In the genomic region with DNA sequence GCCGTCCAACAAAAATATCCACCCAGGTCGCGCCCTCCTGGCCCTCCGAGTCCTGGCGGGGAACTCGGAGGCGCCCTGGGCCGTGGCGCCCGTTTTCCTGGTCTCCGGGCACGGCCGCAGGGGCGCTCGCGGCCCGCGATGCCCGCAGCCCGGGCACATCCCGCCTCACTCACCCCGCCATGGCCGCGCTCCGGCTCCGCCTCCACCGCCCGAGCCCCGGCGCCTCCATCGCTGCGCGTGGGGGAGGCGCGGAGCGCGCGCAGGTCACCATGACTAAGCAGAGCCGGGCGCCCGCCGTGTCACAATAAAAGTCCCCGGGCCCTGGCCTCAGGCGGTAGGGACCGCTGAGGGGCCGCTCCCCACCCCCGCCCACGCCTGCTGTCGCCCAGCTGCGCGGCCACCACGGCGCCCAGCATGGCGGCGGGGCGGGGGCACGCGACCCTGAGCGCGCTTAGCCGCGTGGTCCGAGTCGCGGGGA, we compare ENCODE assay signal across 8 cellular contexts. TPM values are rescaled to one million over a fixed set of nuclear protein-coding genes. Genes with fewer than 3 reads are reported as not detected.
A peak's percentile ranks its signal among the peaks of the same experiment; 100 is the strongest.
DNase-seq lines count a peak whose midpoint lies in the region; ATAC-seq and TF ChIP-seq lines count a peak whose summit lies in the region.

No MANE protein-coding gene starts in this region.

- peak; percentile 96 to 97 for ATAC-seq in natural killer cell treated with Interleukin-12 subunit alpha and Interleukin-12 subunit beta and Interleukin-15 and Interleukin-18, amount 100 ng/mL, for 72 hours

- DNase-seq in EL (peak; percentile 89), GOT3 (lab: John Stamatoyannopoulos, UW) (peak; percentile 70), LNCaP clone FGC (ENCODE audit: low read depth) (peak; percentile 56), RWPE1 (ENCODE audit: low spot score) (peak; percentile 89), fibroblast of peridontal ligament (ENCODE audit: extremely low read depth) (peak; percentile 79)
- peak; percentile 92 for DNase-seq in activated T-helper 2 cell treated with anti-CD3 and anti-CD28 coated beads, Interferon-gamma antibody, Interleukin-2, Interleukin-4, amounts not matched to agents 10 μg/mL and 5 μg/mL and 100 μg/mL, durations not matched to agents 14 hours and 24 hours and 36 hours (ENCODE audit: low spot score)
- DNase-seq in natural killer cell treated with Interleukin-12 subunit alpha and Interleukin-12 subunit beta and Interleukin-15 and Interleukin-18, amount 100 ng/mL, for 72 hours (ENCODE audit: low spot score), result peak; percentile 98
- peak; percentile 65 to 80 (median 72) for DNase-seq in stimulated activated naive CD4-positive, alpha-beta T cell (lab: John Stamatoyannopoulos, UW)

- intact Hi-C loops in activated T-helper 2 cell treated with anti-CD3 and anti-CD28 coated beads, Interferon-gamma antibody, Interleukin-2, Interleukin-4, amounts not matched to agents 10 μg/mL and 5 μg/mL and 100 μg/mL, durations not matched to agents 14 hours and 24 hours and 36 hours (cut with micrococcal nuclease), result loop anchor here (5.0 to 10.0 kb wide), 3 partner anchors 65 to 195 kb away; partner anchors contain the start of genes CDKN2D, ILF3 and KRI1

- TF ChIP-seq CTCF in LNCaP clone FGC (IDR thresholded peaks at IDR 0.05; ENCODE audit: control insufficient read depth, extremely low read depth, insufficient read depth) (no peak), RWPE1 (conservative IDR thresholded peaks at IDR 0.05; ENCODE audit: low read depth) (no peak)

- H3K4me3 Mint-ChIP-seq in activated T-helper 2 cell treated with anti-CD3 and anti-CD28 coated beads, Interferon-gamma antibody, Interleukin-2, Interleukin-4, amounts not matched to agents 10 μg/mL and 5 μg/mL and 100 μg/mL, durations not matched to agents 14 hours and 24 hours and 36 hours (ENCODE audit: low read depth), result peak overlapping the region; percentile 93
- H3K4me3 Mint-ChIP-seq in natural killer cell treated with Interleukin-12 subunit alpha and Interleukin-12 subunit beta and Interleukin-15 and Interleukin-18, amount 100 ng/mL, for 72 hours, result peak overlapping the region; percentile 94

- H3K27ac ChIP-seq in RWPE1, result peak overlapping the region; percentile 94

- H3K27ac Mint-ChIP-seq in activated T-helper 2 cell treated with anti-CD3 and anti-CD28 coated beads, Interferon-gamma antibody, Interleukin-2, Interleukin-4, amounts not matched to agents 10 μg/mL and 5 μg/mL and 100 μg/mL, durations not matched to agents 14 hours and 24 hours and 36 hours, result peak overlapping the region; percentile 88
- H3K27ac Mint-ChIP-seq in natural killer cell treated with Interleukin-12 subunit alpha and Interleukin-12 subunit beta and Interleukin-15 and Interleukin-18, amount 100 ng/mL, for 72 hours, result peak overlapping the region; percentile 85 to 94

- CTCF ChIA-PET in RWPE1 (lab: Yijun Ruan, JAX), result no interaction called here

- H3K4me3 ChIP-seq in LNCaP clone FGC (ENCODE audit: low read depth, low read length), result peak overlapping the region; percentile 90

- H3K27me3 Mint-ChIP-seq in activated T-helper 2 cell treated with anti-CD3 and anti-CD28 coated beads, Interferon-gamma antibody, Interleukin-2, Interleukin-4, amounts not matched to agents 10 μg/mL and 5 μg/mL and 100 μg/mL, durations not matched to agents 14 hours and 24 hours and 36 hours (ENCODE audit: low read depth), result no peaks in the 10 kb centered on the region
- no peaks in the 10 kb centered on the region for H3K27me3 Mint-ChIP-seq in natural killer cell treated with Interleukin-12 subunit alpha and Interleukin-12 subunit beta and Interleukin-15 and Interleukin-18, amount 100 ng/mL, for 72 hours

- H3K4me1 Mint-ChIP-seq in activated T-helper 2 cell treated with anti-CD3 and anti-CD28 coated beads, Interferon-gamma antibody, Interleukin-2, Interleukin-4, amounts not matched to agents 10 μg/mL and 5 μg/mL and 100 μg/mL, durations not matched to agents 14 hours and 24 hours and 36 hours (ENCODE audit: low read depth), result peaks cover 32% of the 10 kb centered on the region
- peaks cover 35 to 36% of the 10 kb centered on the region in 2 donors for H3K4me1 Mint-ChIP-seq in natural killer cell treated with Interleukin-12 subunit alpha and Interleukin-12 subunit beta and Interleukin-15 and Interleukin-18, amount 100 ng/mL, for 72 hours (ENCODE audit: low read depth in 2 of 2)

- POLR2A ChIA-PET in RWPE1 (lab: Yijun Ruan, JAX; ENCODE audit: low non-redundant PET), result no interaction called here

- no peaks in the 10 kb centered on the region for H3K9me3 Mint-ChIP-seq in activated T-helper 2 cell treated with anti-CD3 and anti-CD28 coated beads, Interferon-gamma antibody, Interleukin-2, Interleukin-4, amounts not matched to agents 10 μg/mL and 5 μg/mL and 100 μg/mL, durations not matched to agents 14 hours and 24 hours and 36 hours
- no peaks in the 10 kb centered on the region for H3K9me3 Mint-ChIP-seq in natural killer cell treated with Interleukin-12 subunit alpha and Interleukin-12 subunit beta and Interleukin-15 and Interleukin-18, amount 100 ng/mL, for 72 hours

- H3K36me3 Mint-ChIP-seq in activated T-helper 2 cell treated with anti-CD3 and anti-CD28 coated beads, Interferon-gamma antibody, Interleukin-2, Interleukin-4, amounts not matched to agents 10 μg/mL and 5 μg/mL and 100 μg/mL, durations not matched to agents 14 hours and 24 hours and 36 hours (ENCODE audit: low read depth), result peaks cover 33% of the 10 kb centered on the region
- peaks cover 4% of the 10 kb centered on the region for H3K36me3 Mint-ChIP-seq in natural killer cell treated with Interleukin-12 subunit alpha and Interleukin-12 subunit beta and Interleukin-15 and Interleukin-18, amount 100 ng/mL, for 72 hours

RNA-seq across cellular contexts. Expression of gene KEAP1, which starts 0.6 kb away (rescaled TPM):
- total RNA-seq in activated T-helper 2 cell treated with anti-CD3 and anti-CD28 coated beads, Interferon-gamma antibody, Interleukin-2, Interleukin-4, amounts not matched to agents 10 μg/mL and 5 μg/mL and 100 μg/mL, durations not matched to agents 14 hours and 24 hours and 36 hours, result 75.2 and 76.1 TPM in 2 replicates
- total RNA-seq in natural killer cell treated with Interleukin-12 subunit alpha and Interleukin-12 subunit beta and Interleukin-15 and Interleukin-18, amount 100 ng/mL, for 72 hours, result 100 to 1,000 TPM in 1 of 2 donors, 10 to 100 TPM in 1; 94.0 to 118 TPM

RNA-seq across cellular contexts. Expression of gene S1PR5, which starts 14.7 kb away (rescaled TPM):
- 0.23 TPM in 1 of 2 replicates, not detected in the other for total RNA-seq in activated T-helper 2 cell treated with anti-CD3 and anti-CD28 coated beads, Interferon-gamma antibody, Interleukin-2, Interleukin-4, amounts not matched to agents 10 μg/mL and 5 μg/mL and 100 μg/mL, durations not matched to agents 14 hours and 24 hours and 36 hours
- total RNA-seq in natural killer cell treated with Interleukin-12 subunit alpha and Interleukin-12 subunit beta and Interleukin-15 and Interleukin-18, amount 100 ng/mL, for 72 hours, result 10 to 100 TPM in 1 of 2 donors, 1 to 10 TPM in 1; 5.1 to 16.3 TPM

RNA-seq across cellular contexts. Expression of gene ATG4D, which starts 41.1 kb away (rescaled TPM):
- total RNA-seq in activated T-helper 2 cell treated with anti-CD3 and anti-CD28 coated beads, Interferon-gamma antibody, Interleukin-2, Interleukin-4, amounts not matched to agents 10 μg/mL and 5 μg/mL and 100 μg/mL, durations not matched to agents 14 hours and 24 hours and 36 hours, result 34.1 and 37.2 TPM in 2 replicates
- total RNA-seq in natural killer cell treated with Interleukin-12 subunit alpha and Interleukin-12 subunit beta and Interleukin-15 and Interleukin-18, amount 100 ng/mL, for 72 hours, result 10 to 100 TPM; 67.4 to 71.0 TPM

Comparison
In these comparisons a context has a peak if more than half of its experiments do, and no peak if none do; other contexts are left out.
1. Peak in every context shown above with its lines: DNase-seq, ATAC-seq, H3K4me3 ChIP-seq and H3K27ac ChIP-seq.